ENCODE assay signal across 15 cellular contexts in the genomic region with DNA sequence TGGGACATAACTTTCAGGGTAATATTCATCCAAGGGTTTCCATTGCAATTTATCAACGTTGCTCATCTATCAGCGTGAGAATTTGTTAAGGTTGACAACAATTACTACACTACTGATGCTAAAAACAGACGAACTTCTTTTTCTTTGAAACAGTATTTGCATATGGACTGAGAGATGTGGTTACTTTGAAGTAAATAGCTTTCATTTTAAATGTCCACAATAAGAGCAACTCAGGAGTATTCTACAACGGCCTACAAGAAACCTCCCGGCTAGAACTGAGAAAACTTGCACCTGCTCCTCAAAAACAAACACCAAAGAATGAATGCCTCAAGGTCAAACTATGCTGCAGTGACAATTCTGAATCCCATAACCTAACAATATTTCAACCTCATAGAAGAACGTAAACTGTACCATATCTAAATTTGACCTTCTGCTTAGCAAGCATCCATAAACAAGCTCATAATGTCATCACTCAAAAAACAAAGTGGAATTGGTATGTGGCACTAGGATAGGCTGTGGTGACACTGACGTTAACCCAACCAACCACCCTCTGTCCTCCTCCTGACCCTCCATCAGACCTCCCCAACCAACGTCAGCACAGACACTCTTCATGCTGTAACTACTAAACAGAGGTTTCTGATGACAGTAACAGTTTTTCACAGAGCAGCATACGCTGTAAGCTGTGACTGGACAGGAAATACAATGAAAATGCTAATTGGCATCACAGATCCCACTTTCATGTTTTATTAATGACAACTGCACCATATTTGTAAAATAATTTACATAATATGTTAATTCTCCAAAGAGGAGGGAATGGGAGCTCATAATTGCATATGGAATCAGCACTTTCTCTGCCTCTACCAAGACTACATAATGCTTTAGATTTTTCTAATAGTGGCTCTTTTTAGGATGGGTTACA.
DNase-seq lines count a peak whose midpoint lies in the region; ATAC-seq, FAIRE-seq and TF ChIP-seq lines count a peak whose summit lies in the region.
"Had no signal": no experiment of that assay in that cellular context is flagged by ENCODE, and none has a peak within 500 bp of the region (broad histone marks: within the 10 kb centered on the region; RNA-seq: fewer than 3 reads in every experiment).

No MANE protein-coding gene starts in this region.

- intact Hi-C loops in colonic mucosa (cut with DNase I): no loop called here

- peaks cover 18% of the 10 kb centered on the region for H3F3A ChIP-seq in MM.1S (ENCODE audit: insufficient read depth, low read length)

- H3K27me3 ChIP-seq in MM.1S (replicated peaks; ENCODE audit: insufficient read depth, low read length): 0 out of 2 replicates have a peak, but pooled peaks cover 3% of the 10 kb centered on the region
- no peaks in the 10 kb centered on the region for H3K27me3 ChIP-seq in colonic mucosa
- H3K27me3 ChIP-seq: cardiac muscle cell had no signal

- no peak for FAIRE-seq in GM12892 (lab: Jason Lieb, UNC)
- no peak for FAIRE-seq in GM19239 (lab: Jason Lieb, UNC)

- TF ChIP-seq POLR2A in GM12892 (IDR thresholded peaks at IDR 0.05; ENCODE audit: low read depth, low read length): no peak

- H3K4me1 ChIP-seq in MM.1S (ENCODE audit: low read length) (peaks cover 14% of the 10 kb centered on the region), colonic mucosa (no peaks in the 10 kb centered on the region)

- TF ChIP-seq CTCF in MM.1S (IDR thresholded peaks at IDR 0.05; ENCODE audit: low read length) (no peak), colonic mucosa (IDR thresholded peaks at IDR 0.05) (no peak)

- DNase-seq in MM.1S (peak; percentile 91), GDM1 (lab: John Stamatoyannopoulos, UW) (no peak), GM12892 (ENCODE audit: insufficient read length) (no peak), colonic mucosa (no peak), GM19239 (ENCODE audit: insufficient read length, low spot score) (no peak)
- DNase-seq: activated naive CD4-positive, alpha-beta T cell treated with anti-CD3 and anti-CD28 coated beads, Interleukin-2, amount 10 ng/mL, durations not matched to agents 7 days and 5 days; naive B cell; stimulated activated CD4-positive, alpha-beta T cell treated with anti-CD3 and anti-CD28 coated beads, Interleukin-4, amount 100 ng/mL, for 4 hours; stimulated activated naive CD8-positive, alpha-beta T cell treated with anti-CD3 and anti-CD28 coated beads, Interleukin-15, Interleukin-2, amounts not matched to agents 100 U/mL and 50 U/mL, for 24 hours; T-helper 9 cell had no signal

- ATAC-seq in GM18498 (IDR thresholded peaks at IDR 0.05; ENCODE audit: unreplicated experiment) (peak; percentile 91), GM19455 (IDR thresholded peaks at IDR 0.05; ENCODE audit: unreplicated experiment) (peak; percentile 94), HG02885 (IDR thresholded peaks at IDR 0.05; ENCODE audit: poor library complexity, unreplicated experiment) (peak; percentile 95)
- ATAC-seq: GM23338; stimulated activated naive CD8-positive, alpha-beta T cell treated with anti-CD3 and anti-CD28 coated beads, Interleukin-15, Interleukin-2, amounts not matched to agents 100 U/mL and 50 U/mL, for 24 hours had no signal

- H3K79me2 ChIP-seq in MM.1S (ENCODE audit: low read length): no peaks in the 10 kb centered on the region

- 0 out of 2 replicates have a peak overlapping the region, but pooled peaks have one; percentile 26 for H2AFZ ChIP-seq in MM.1S (ENCODE audit: low read length)
- H2AFZ ChIP-seq: GM23338 had no signal

- H3K27ac ChIP-seq in MM.1S (ENCODE audit: low read length) (peak overlapping the region; percentile 89), colonic mucosa (no peak overlapping the region)
- H3K27ac ChIP-seq: cardiac muscle cell had no signal

- H3K4me3 ChIP-seq in MM.1S (ENCODE audit: low read length) (peak overlapping the region; percentile 8; the same call in 1 of the 2 replicates), colonic mucosa (no peak overlapping the region)
- H3K4me3 ChIP-seq: cardiac muscle cell, GM23338 had no signal

- H4K20me1 ChIP-seq in MM.1S (ENCODE audit: insufficient read depth, low read length): no peaks in the 10 kb centered on the region

- H3K4me2 ChIP-seq in MM.1S (ENCODE audit: low read depth, low read length): peak overlapping the region; percentile 79
- H3K4me2 ChIP-seq: GM23338 had no signal

- H3K36me3 ChIP-seq in MM.1S (replicated peaks; ENCODE audit: insufficient read depth, low read length): no peaks in the 10 kb centered on the region
- no peaks in the 10 kb centered on the region for H3K36me3 ChIP-seq in colonic mucosa
- H3K36me3 ChIP-seq: cardiac muscle cell had no signal

- H3K9ac ChIP-seq in MM.1S (ENCODE audit: low read length) (peak overlapping the region; percentile 64), colonic mucosa (ENCODE audit: low read depth in 2 of 2, low read length in 2 of 2) (no peak overlapping the region)

- no peaks in the 10 kb centered on the region for H3K9me2 ChIP-seq in MM.1S (replicated peaks; ENCODE audit: insufficient read depth, low read length)

- no peaks in the 10 kb centered on the region for H3K9me3 ChIP-seq in MM.1S (replicated peaks; ENCODE audit: insufficient read depth, low read length)
- no peaks in the 10 kb centered on the region for H3K9me3 ChIP-seq in colonic mucosa
